ENCODE assay signal across 10 cellular contexts in genomic region chr13:81639984-81640582, GRCh38.
DNase-seq lines count a peak whose midpoint lies in the region; ATAC-seq, FAIRE-seq and TF ChIP-seq lines count a peak whose summit lies in the region.
"Had no signal": no experiment of that assay in that cellular context is flagged by ENCODE, and none has a peak within 500 bp of the region (broad histone marks: within the 10 kb centered on the region; RNA-seq: fewer than 3 reads in every experiment).

No MANE protein-coding gene starts in this region.

- H3K4me3 ChIP-seq in GM12865 (ENCODE audit: low read depth, low read length) (no peak overlapping the region), K562 (no peak overlapping the region), sigmoid colon (no peak overlapping the region)

- no peak overlapping the region for H3K9ac ChIP-seq in K562 (ENCODE audit: insufficient read depth in 1 of 2, low read depth in 2 of 2, low read length in 2 of 2)

- no peaks in the 10 kb centered on the region for H3K79me2 ChIP-seq in K562 (ENCODE audit: control insufficient read depth, insufficient read depth, low read length)

- H3K27ac ChIP-seq in K562 (ENCODE audit: extremely low read depth, low read depth, low read length) (no peak overlapping the region), sigmoid colon (no peak overlapping the region)

- TF ChIP-seq POLR2A in K562 (conservative IDR thresholded peaks at IDR 0.05) (no peak), sigmoid colon (IDR thresholded peaks at IDR 0.05) (no peak)

- no peaks in the 10 kb centered on the region for H3K27me3 Mint-ChIP-seq in mesothelial cell of epicardium (ENCODE audit: low read depth)

- H3K4me1 ChIP-seq in K562 (replicated peaks in 1 of 2; ENCODE audit: control insufficient read depth in 2 of 2, insufficient read depth in 2 of 2, low read length in 2 of 2) (no peaks in the 10 kb centered on the region), sigmoid colon (no peaks in the 10 kb centered on the region)

- no peaks in the 10 kb centered on the region for H4K20me1 ChIP-seq in K562 (replicated peaks; ENCODE audit: control insufficient read depth, insufficient read depth, low read length)

- H3K9me3 ChIP-seq in K562 (replicated peaks; ENCODE audit: control insufficient read depth, insufficient read depth, low read depth, low read length) (no peaks in the 10 kb centered on the region), sigmoid colon (no peaks in the 10 kb centered on the region)

- WGBS in K562 (ENCODE audit: insufficient coverage, low coverage, missing lambda C conversion rate), result 0% methylated on average over 3 of the region's 4 CpGs
- 57 to 87% methylated on average over 4 of the region's 4 CpGs for WGBS in sigmoid colon, 2 donors

- in situ Hi-C loops in K562 (cut with MboI), result no loop called here

- no peaks in the 10 kb centered on the region for H3K9me1 ChIP-seq in K562 (ENCODE audit: control insufficient read depth, insufficient read depth, low read length)

- FAIRE-seq in K562 (lab: Jason Lieb, UNC), result no peak
- FAIRE-seq: colon had no signal

- ATAC-seq in K562 (no peak), omental fat pad (ENCODE audit: low FRiP score) (no peak), HG02571 (IDR thresholded peaks at IDR 0.05; ENCODE audit: unreplicated experiment) (no peak)

- TF ChIP-seq EP300 in K562 (IDR thresholded peaks at IDR 0.05; ENCODE audit: low read length) (no peak), sigmoid colon (IDR thresholded peaks at IDR 0.05) (no peak)

- no peak overlapping the region for H2AFZ ChIP-seq in K562 (ENCODE audit: low read depth, low read length)

- intact Hi-C loops in K562 (cut with micrococcal nuclease), result no loop called here
- intact Hi-C loops in sigmoid colon (cut with DNase I), result no loop called here

- H3K4me3 Mint-ChIP-seq in mesothelial cell of epicardium, result no peak overlapping the region

- H3K4me1 Mint-ChIP-seq in mesothelial cell of epicardium, result no peaks in the 10 kb centered on the region

- H3K27me3 ChIP-seq in K562 (ENCODE audit: control insufficient read depth in 2 of 2, insufficient read depth in 2 of 2, low read length in 2 of 2) (no peaks in the 10 kb centered on the region), sigmoid colon (no peaks in the 10 kb centered on the region)

- H3K4me2 ChIP-seq in K562 (ENCODE audit: insufficient read depth, low read length), result no peak overlapping the region

- H3K27ac Mint-ChIP-seq in mesothelial cell of epicardium, result no peak overlapping the region

- POLR2A ChIA-PET in K562 (lab: Yijun Ruan, JAX), result no interaction called here

- no peak for TF ChIP-seq RAD21 in K562 (CRISPR knock-in tag; conservative IDR thresholded peaks at IDR 0.05 in 1 of 2, IDR thresholded peaks at IDR 0.05 in 1 of 2)

- peaks cover 5% of the 10 kb centered on the region for H3K9me3 Mint-ChIP-seq in mesothelial cell of epicardium

- no TSS peak for BruUV-seq in K562 (replicated peaks; lab: Mats Ljungman, UMichigan)

- H3K36me3 Mint-ChIP-seq in mesothelial cell of epicardium, result peaks cover under 1% of the 10 kb centered on the region

- DNase-seq in GM12865 (ENCODE audit: low read depth), result no peak
- DNase-seq in Kasumi-1 (lab: John Stamatoyannopoulos, UW), result peak; percentile 10 to 29
- peak; percentile 0 to 4 (median 4) for DNase-seq in K562 (ENCODE audit: extremely low read depth in 1 of 4, low spot score in 3 of 4)
- DNase-seq in mesothelial cell of epicardium (ENCODE audit: low spot score in 2 of 2, unreplicated experiment in 2 of 2), result no peak
- no peak for DNase-seq in omental fat pad (ENCODE audit: low spot score)
- no peak for DNase-seq in stimulated activated CD4-positive, alpha-beta T cell treated with anti-CD3 and anti-CD28 coated beads, Interleukin-4, amount 100 ng/mL, for 4 hours
- no peak for DNase-seq in sigmoid colon
- DNase-seq: SHP77 treated with DMSO at 0.1 percent for 48 hours had no signal

- no peaks in the 10 kb centered on the region for H3K36me3 ChIP-seq in K562 (ENCODE audit: control insufficient read depth, insufficient read depth, low read length)
- H3K36me3 ChIP-seq in sigmoid colon, result no peaks in the 10 kb centered on the region

- TF ChIP-seq CTCF in GM12865 (IDR thresholded peaks at IDR 0.05; ENCODE audit: insufficient read depth, low read depth, low read length, missing control alignments) (peak; percentile 15), K562 (IDR thresholded peaks at IDR 0.05 in 2 of 3, conservative IDR thresholded peaks at IDR 0.05 in 1 of 3; ENCODE audit: insufficient read depth in 2 of 3, low read depth in 1 of 3, low read length in 3 of 3) (0 out of 6 replicates have a peak, but pooled peaks of 1 of the 3 experiments have one; percentile 30), mesothelial cell of epicardium (IDR thresholded peaks at IDR 0.05; ENCODE audit: unreplicated experiment) (peak; percentile 66), omental fat pad (IDR thresholded peaks at IDR 0.05) (no peak), sigmoid colon (IDR thresholded peaks at IDR 0.05) (peak in 1 of 4 experiments; percentile 22)

- CTCF ChIA-PET in K562 (lab: Yijun Ruan, JAX; ENCODE audit: low intra/inter-chr PET ratio), result no interaction called here

TF ChIP-seq in K562, 482 proteins besides CTCF, POLR2A, EP300 and RAD21 (continues in another document):
- TF ChIP-seq SMARCA4 (IDR thresholded peaks at IDR 0.05), result no peak
- no peak for TF ChIP-seq SFPQ (IDR thresholded peaks at IDR 0.05; ENCODE audit: low read depth, low read length)
- no peak for TF ChIP-seq KDM1A (IDR thresholded peaks at IDR 0.05)
- TF ChIP-seq MAFG (tag; conservative IDR thresholded peaks at IDR 0.05), result no peak
- TF ChIP-seq DIDO1 (tag; IDR thresholded peaks at IDR 0.05; ENCODE audit: low read depth), result no peak
- no peak for TF ChIP-seq ARID4B (CRISPR knock-in tag; IDR thresholded peaks at IDR 0.05)
- TF ChIP-seq NFE2 (IDR thresholded peaks at IDR 0.05; ENCODE audit: low read depth), result no peak
- TF ChIP-seq KAT2B (IDR thresholded peaks at IDR 0.05; ENCODE audit: low read depth, low read length), result no peak
- no peak for TF ChIP-seq FOXJ2 (tag; IDR thresholded peaks at IDR 0.05)
- no peak for TF ChIP-seq ZBTB2 (IDR thresholded peaks at IDR 0.05)

Comparison
In these comparisons a context has a peak if more than half of its experiments do, and no peak if none do; other contexts are left out.
1. DNase-seq: peak in Kasumi-1 (2 of 2) and K562 (4 of 4); none in GM12865 (single experiment), mesothelial cell of epicardium (0 of 2), omental fat pad (single experiment), stimulated activated CD4-positive, alpha-beta T cell treated with anti-CD3 and anti-CD28 coated beads, Interleukin-4, amount 100 ng/mL, for 4 hours (0 of 2) and sigmoid colon (single experiment).
2. CTCF ChIP-seq: peak in GM12865 (single experiment) and mesothelial cell of epicardium (single experiment); none in omental fat pad (0 of 3).